ENCODE assay signal across 1 cellular context in the genomic region with DNA sequence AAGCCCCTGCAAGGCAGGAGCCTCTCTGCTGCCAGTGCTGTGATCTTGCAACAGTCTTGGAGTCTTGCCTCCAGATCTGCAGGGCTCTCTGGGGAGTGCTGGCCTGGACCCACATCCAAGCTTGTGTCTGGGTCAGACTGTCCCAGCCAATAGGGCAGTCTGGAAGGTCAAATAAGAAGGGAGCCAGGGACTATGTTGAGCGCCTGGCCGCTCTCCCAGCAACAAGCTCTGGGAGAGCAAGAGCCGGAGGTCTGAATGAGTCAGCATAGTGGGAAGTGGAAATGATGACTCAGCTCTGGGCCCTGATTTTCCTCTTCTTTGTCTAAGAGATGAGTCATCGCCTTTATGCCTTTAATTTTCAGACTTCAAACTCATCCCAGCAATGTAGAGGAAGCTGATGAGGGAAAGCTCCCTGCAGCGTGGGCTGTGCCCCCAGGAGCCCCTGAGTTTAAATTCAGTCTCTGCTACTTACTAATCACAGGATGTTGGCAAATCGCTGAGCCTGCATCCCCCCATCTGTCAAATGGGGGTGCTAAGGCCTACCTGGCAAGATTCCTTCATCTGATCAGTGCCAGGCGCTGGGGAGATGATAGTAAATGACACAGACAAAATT.
TF ChIP-seq lines count a peak whose summit lies in the region.

No MANE protein-coding gene starts in this region.

TF ChIP-seq in HepG2, 621 proteins besides CTCF, POLR2A, EP300 and RAD21 (continued from another document and continues in another):
- TF ChIP-seq, protein P1, sequence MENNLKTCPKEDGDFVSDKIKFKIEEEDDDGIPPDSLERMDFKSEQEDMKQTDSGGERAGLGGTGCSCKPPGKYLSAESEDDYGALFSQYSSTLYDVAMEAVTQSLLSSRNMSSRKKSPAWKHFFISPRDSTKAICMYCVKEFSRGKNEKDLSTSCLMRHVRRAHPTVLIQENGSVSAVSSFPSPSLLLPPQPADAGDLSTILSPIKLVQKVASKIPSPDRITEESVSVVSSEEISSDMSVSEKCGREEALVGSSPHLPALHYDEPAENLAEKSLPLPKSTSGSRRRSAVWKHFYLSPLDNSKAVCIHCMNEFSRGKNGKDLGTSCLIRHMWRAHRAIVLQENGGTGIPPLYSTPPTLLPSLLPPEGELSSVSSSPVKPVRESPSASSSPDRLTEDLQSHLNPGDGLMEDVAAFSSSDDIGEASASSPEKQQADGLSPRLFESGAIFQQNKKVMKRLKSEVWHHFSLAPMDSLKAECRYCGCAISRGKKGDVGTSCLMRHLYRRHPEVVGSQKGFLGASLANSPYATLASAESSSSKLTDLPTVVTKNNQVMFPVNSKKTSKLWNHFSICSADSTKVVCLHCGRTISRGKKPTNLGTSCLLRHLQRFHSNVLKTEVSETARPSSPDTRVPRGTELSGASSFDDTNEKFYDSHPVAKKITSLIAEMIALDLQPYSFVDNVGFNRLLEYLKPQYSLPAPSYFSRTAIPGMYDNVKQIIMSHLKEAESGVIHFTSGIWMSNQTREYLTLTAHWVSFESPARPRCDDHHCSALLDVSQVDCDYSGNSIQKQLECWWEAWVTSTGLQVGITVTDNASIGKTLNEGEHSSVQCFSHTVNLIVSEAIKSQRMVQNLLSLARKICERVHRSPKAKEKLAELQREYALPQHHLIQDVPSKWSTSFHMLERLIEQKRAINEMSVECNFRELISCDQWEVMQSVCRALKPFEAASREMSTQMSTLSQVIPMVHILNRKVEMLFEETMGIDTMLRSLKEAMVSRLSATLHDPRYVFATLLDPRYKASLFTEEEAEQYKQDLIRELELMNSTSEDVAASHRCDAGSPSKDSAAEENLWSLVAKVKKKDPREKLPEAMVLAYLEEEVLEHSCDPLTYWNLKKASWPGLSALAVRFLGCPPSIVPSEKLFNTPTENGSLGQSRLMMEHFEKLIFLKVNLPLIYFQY (CRISPR knock-in tag; IDR thresholded peaks at IDR 0.05; ENCODE audit: borderline replicate concordance) = 0 out of 2 replicates have a peak, but pooled peaks have one; percentile 15
- no peak for TF ChIP-seq FOXC1 (CRISPR knock-in tag; IDR thresholded peaks at IDR 0.05; ENCODE audit: borderline replicate concordance)
- no peak for TF ChIP-seq ZNF263 (CRISPR knock-in tag; IDR thresholded peaks at IDR 0.05)
- TF ChIP-seq ZNF350 (CRISPR knock-in tag; IDR thresholded peaks at IDR 0.05; ENCODE audit: borderline replicate concordance, low read depth) = no peak; the same call in 1 of the 2 replicates
- peak; percentile 85 for TF ChIP-seq ZNF501 (CRISPR knock-in tag; IDR thresholded peaks at IDR 0.05)
- no peak for TF ChIP-seq KDM5A (IDR thresholded peaks at IDR 0.05; ENCODE audit: borderline replicate concordance, low read length)
- no peak for TF ChIP-seq ZNF12 (CRISPR knock-in tag; IDR thresholded peaks at IDR 0.05)
- TF ChIP-seq SRF (IDR thresholded peaks at IDR 0.05; ENCODE audit: low read depth, low read length) = no peak
- TF ChIP-seq RNF2 (conservative IDR thresholded peaks at IDR 0.05; ENCODE audit: low read depth) = no peak
- no peak for TF ChIP-seq ZNF589 (CRISPR knock-in tag; conservative IDR thresholded peaks at IDR 0.05)
- no peak for TF ChIP-seq FOXP1 (IDR thresholded peaks at IDR 0.05)
- 0 out of 2 replicates have a peak, but pooled peaks have one; percentile 6 for TF ChIP-seq FOXP1 (CRISPR knock-in tag; IDR thresholded peaks at IDR 0.05)
- no peak; the same call in 1 of the 2 replicates for TF ChIP-seq ZNF441 (CRISPR knock-in tag; IDR thresholded peaks at IDR 0.05; ENCODE audit: borderline replicate concordance)
- TF ChIP-seq DR1 (CRISPR knock-in tag; IDR thresholded peaks at IDR 0.05) = no peak
- TF ChIP-seq ZMYM2 (CRISPR knock-in tag; IDR thresholded peaks at IDR 0.05) = no peak
- TF ChIP-seq ZNF30 (CRISPR knock-in tag; IDR thresholded peaks at IDR 0.05) = no peak
- TF ChIP-seq ZNF605 (CRISPR knock-in tag; IDR thresholded peaks at IDR 0.05) = peak; percentile 38; the same call in 1 of the 2 replicates
- no peak for TF ChIP-seq ZNF101 (CRISPR knock-in tag; IDR thresholded peaks at IDR 0.05; ENCODE audit: borderline replicate concordance, low read depth)
- 0 out of 2 replicates have a peak, but pooled peaks have one; percentile 42 for TF ChIP-seq NRL (CRISPR knock-in tag; IDR thresholded peaks at IDR 0.05; ENCODE audit: borderline replicate concordance)
- no peak for TF ChIP-seq ZNF850 (CRISPR knock-in tag; conservative IDR thresholded peaks at IDR 0.05)
- TF ChIP-seq ZKSCAN8 (CRISPR knock-in tag; IDR thresholded peaks at IDR 0.05; ENCODE audit: borderline replicate concordance) = no peak
- no peak for TF ChIP-seq SOX6 (IDR thresholded peaks at IDR 0.05)
- peak; percentile 82 for TF ChIP-seq SOX6 (CRISPR knock-in tag; IDR thresholded peaks at IDR 0.05)
- no peak for TF ChIP-seq ZNF766 (CRISPR knock-in tag; IDR thresholded peaks at IDR 0.05; ENCODE audit: borderline replicate concordance)
- no peak for TF ChIP-seq ZSCAN20 (CRISPR knock-in tag; IDR thresholded peaks at IDR 0.05; ENCODE audit: borderline replicate concordance)
- TF ChIP-seq TEAD2 (CRISPR knock-in tag; IDR thresholded peaks at IDR 0.05) = no peak
- no peak for TF ChIP-seq NONO (IDR thresholded peaks at IDR 0.05)
- no peak for TF ChIP-seq NONO (CRISPR knock-in tag; conservative IDR thresholded peaks at IDR 0.05)
- no peak for TF ChIP-seq ZNF775 (CRISPR knock-in tag; IDR thresholded peaks at IDR 0.05; ENCODE audit: borderline replicate concordance)
- TF ChIP-seq CREM (IDR thresholded peaks at IDR 0.05) = no peak
- no peak for TF ChIP-seq CREM (CRISPR knock-in tag; IDR thresholded peaks at IDR 0.05)
- peak; percentile 53; the same call in 1 of the 2 replicates for TF ChIP-seq ZFP37 (CRISPR knock-in tag; IDR thresholded peaks at IDR 0.05; ENCODE audit: borderline replicate concordance)
- no peak for TF ChIP-seq ZNF296 (CRISPR knock-in tag; conservative IDR thresholded peaks at IDR 0.05)
- TF ChIP-seq SNRNP70 (IDR thresholded peaks at IDR 0.05; ENCODE audit: low read depth, low read length) = no peak
- no peak for TF ChIP-seq ZNF879 (CRISPR knock-in tag; IDR thresholded peaks at IDR 0.05)
- no peak for TF ChIP-seq KMT2A (CRISPR knock-in tag; IDR thresholded peaks at IDR 0.05)
- no peak for TF ChIP-seq AGO2 (optimal IDR thresholded peaks at IDR 0.05; ENCODE audit: low read depth, low read length)
- TF ChIP-seq, protein P2, sequence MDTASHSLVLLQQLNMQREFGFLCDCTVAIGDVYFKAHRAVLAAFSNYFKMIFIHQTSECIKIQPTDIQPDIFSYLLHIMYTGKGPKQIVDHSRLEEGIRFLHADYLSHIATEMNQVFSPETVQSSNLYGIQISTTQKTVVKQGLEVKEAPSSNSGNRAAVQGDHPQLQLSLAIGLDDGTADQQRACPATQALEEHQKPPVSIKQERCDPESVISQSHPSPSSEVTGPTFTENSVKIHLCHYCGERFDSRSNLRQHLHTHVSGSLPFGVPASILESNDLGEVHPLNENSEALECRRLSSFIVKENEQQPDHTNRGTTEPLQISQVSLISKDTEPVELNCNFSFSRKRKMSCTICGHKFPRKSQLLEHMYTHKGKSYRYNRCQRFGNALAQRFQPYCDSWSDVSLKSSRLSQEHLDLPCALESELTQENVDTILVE (CRISPR knock-in tag; IDR thresholded peaks at IDR 0.05) = no peak
- no peak for TF ChIP-seq NR1H2 (CRISPR knock-in tag; IDR thresholded peaks at IDR 0.05; ENCODE audit: borderline replicate concordance, low read depth)
- no peak for TF ChIP-seq ZNF558 (CRISPR knock-in tag; IDR thresholded peaks at IDR 0.05; ENCODE audit: borderline replicate concordance)
- TF ChIP-seq, protein P3, sequence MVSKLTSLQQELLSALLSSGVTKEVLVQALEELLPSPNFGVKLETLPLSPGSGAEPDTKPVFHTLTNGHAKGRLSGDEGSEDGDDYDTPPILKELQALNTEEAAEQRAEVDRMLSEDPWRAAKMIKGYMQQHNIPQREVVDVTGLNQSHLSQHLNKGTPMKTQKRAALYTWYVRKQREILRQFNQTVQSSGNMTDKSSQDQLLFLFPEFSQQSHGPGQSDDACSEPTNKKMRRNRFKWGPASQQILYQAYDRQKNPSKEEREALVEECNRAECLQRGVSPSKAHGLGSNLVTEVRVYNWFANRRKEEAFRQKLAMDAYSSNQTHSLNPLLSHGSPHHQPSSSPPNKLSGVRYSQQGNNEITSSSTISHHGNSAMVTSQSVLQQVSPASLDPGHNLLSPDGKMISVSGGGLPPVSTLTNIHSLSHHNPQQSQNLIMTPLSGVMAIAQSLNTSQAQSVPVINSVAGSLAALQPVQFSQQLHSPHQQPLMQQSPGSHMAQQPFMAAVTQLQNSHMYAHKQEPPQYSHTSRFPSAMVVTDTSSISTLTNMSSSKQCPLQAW (CRISPR knock-in tag; IDR thresholded peaks at IDR 0.05) = no peak
- TF ChIP-seq, protein P4, sequence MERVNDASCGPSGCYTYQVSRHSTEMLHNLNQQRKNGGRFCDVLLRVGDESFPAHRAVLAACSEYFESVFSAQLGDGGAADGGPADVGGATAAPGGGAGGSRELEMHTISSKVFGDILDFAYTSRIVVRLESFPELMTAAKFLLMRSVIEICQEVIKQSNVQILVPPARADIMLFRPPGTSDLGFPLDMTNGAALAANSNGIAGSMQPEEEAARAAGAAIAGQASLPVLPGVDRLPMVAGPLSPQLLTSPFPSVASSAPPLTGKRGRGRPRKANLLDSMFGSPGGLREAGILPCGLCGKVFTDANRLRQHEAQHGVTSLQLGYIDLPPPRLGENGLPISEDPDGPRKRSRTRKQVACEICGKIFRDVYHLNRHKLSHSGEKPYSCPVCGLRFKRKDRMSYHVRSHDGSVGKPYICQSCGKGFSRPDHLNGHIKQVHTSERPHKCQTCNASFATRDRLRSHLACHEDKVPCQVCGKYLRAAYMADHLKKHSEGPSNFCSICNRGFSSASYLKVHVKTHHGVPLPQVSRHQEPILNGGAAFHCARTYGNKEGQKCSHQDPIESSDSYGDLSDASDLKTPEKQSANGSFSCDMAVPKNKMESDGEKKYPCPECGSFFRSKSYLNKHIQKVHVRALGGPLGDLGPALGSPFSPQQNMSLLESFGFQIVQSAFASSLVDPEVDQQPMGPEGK (CRISPR knock-in tag; IDR thresholded peaks at IDR 0.05) = 0 out of 2 replicates have a peak, but pooled peaks have one; percentile 25
- TF ChIP-seq RXRB (CRISPR knock-in tag; IDR thresholded peaks at IDR 0.05; ENCODE audit: borderline replicate concordance) = peak; percentile 64; the same call in 1 of the 2 replicates
- no peak for TF ChIP-seq HNRNPH1 (optimal IDR thresholded peaks at IDR 0.05; ENCODE audit: low read depth, low read length)
- TF ChIP-seq, protein P5, sequence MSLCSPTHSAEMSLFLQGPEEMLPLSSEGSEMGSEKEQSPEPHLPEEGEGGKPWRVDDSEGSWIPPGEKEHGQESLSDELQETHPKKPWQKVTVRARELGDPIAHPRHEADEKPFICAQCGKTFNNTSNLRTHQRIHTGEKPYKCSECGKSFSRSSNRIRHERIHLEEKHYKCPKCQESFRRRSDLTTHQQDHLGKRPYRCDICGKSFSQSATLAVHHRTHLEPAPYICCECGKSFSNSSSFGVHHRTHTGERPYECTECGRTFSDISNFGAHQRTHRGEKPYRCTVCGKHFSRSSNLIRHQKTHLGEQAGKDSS (CRISPR knock-in tag; IDR thresholded peaks at IDR 0.05; ENCODE audit: borderline replicate concordance, low read depth) = no peak; the same call in 1 of the 2 replicates
- no peak for TF ChIP-seq GPN1 (CRISPR knock-in tag; IDR thresholded peaks at IDR 0.05; ENCODE audit: borderline replicate concordance)
- no peak for TF ChIP-seq PCBP1 (IDR thresholded peaks at IDR 0.05; ENCODE audit: borderline replicate concordance, low read depth, low read length)
- TF ChIP-seq, protein P6, sequence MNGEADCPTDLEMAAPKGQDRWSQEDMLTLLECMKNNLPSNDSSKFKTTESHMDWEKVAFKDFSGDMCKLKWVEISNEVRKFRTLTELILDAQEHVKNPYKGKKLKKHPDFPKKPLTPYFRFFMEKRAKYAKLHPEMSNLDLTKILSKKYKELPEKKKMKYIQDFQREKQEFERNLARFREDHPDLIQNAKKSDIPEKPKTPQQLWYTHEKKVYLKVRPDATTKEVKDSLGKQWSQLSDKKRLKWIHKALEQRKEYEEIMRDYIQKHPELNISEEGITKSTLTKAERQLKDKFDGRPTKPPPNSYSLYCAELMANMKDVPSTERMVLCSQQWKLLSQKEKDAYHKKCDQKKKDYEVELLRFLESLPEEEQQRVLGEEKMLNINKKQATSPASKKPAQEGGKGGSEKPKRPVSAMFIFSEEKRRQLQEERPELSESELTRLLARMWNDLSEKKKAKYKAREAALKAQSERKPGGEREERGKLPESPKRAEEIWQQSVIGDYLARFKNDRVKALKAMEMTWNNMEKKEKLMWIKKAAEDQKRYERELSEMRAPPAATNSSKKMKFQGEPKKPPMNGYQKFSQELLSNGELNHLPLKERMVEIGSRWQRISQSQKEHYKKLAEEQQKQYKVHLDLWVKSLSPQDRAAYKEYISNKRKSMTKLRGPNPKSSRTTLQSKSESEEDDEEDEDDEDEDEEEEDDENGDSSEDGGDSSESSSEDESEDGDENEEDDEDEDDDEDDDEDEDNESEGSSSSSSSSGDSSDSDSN (CRISPR knock-in tag; IDR thresholded peaks at IDR 0.05) = 0 out of 2 replicates have a peak, but pooled peaks have one; percentile 8
- peak; percentile 53; the same call in 1 of the 2 replicates for TF ChIP-seq ETV5 (CRISPR knock-in tag; IDR thresholded peaks at IDR 0.05; ENCODE audit: borderline replicate concordance)
- no peak for TF ChIP-seq STAT5B (CRISPR knock-in tag; IDR thresholded peaks at IDR 0.05)
- TF ChIP-seq FOXK2 (IDR thresholded peaks at IDR 0.05) = no peak
- no peak for TF ChIP-seq KDM6A (CRISPR knock-in tag; IDR thresholded peaks at IDR 0.05; ENCODE audit: low read depth)
- TF ChIP-seq HNRNPK (IDR thresholded peaks at IDR 0.05; ENCODE audit: low read depth, low read length, poor library complexity, severe bottlenecking) = no peak
- TF ChIP-seq MXI1 (IDR thresholded peaks at IDR 0.05; ENCODE audit: borderline replicate concordance, low read depth, low read length) = peak; percentile 71; the same call in 2 of the 3 replicates
- TF ChIP-seq MIXL1 (CRISPR knock-in tag; IDR thresholded peaks at IDR 0.05) = peak; percentile 71
- TF ChIP-seq ZNF136 (CRISPR knock-in tag; IDR thresholded peaks at IDR 0.05; ENCODE audit: low read depth) = no peak
- TF ChIP-seq ELF4 (CRISPR knock-in tag; IDR thresholded peaks at IDR 0.05; ENCODE audit: borderline replicate concordance) = no peak
- TF ChIP-seq ISL2 (CRISPR knock-in tag; IDR thresholded peaks at IDR 0.05) = 0 out of 2 replicates have a peak, but pooled peaks have one; percentile 23
- no peak for TF ChIP-seq TCF12 (IDR thresholded peaks at IDR 0.05)
- TF ChIP-seq TCF12 (CRISPR knock-in tag; IDR thresholded peaks at IDR 0.05) = no peak
- TF ChIP-seq, protein P7, sequence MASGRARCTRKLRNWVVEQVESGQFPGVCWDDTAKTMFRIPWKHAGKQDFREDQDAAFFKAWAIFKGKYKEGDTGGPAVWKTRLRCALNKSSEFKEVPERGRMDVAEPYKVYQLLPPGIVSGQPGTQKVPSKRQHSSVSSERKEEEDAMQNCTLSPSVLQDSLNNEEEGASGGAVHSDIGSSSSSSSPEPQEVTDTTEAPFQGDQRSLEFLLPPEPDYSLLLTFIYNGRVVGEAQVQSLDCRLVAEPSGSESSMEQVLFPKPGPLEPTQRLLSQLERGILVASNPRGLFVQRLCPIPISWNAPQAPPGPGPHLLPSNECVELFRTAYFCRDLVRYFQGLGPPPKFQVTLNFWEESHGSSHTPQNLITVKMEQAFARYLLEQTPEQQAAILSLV (CRISPR knock-in tag; IDR thresholded peaks at IDR 0.05; ENCODE audit: borderline replicate concordance) = 0 out of 2 replicates have a peak, but pooled peaks have one; percentile 49
- no peak for TF ChIP-seq SIX1 (CRISPR knock-in tag; IDR thresholded peaks at IDR 0.05; ENCODE audit: borderline replicate concordance)
- peak; percentile 84; the same call in 1 of the 2 replicates for TF ChIP-seq ZNF556 (CRISPR knock-in tag; IDR thresholded peaks at IDR 0.05; ENCODE audit: borderline replicate concordance)
- TF ChIP-seq SCMH1 (CRISPR knock-in tag; IDR thresholded peaks at IDR 0.05; ENCODE audit: borderline replicate concordance) = no peak
